Comparison of ENCODE assay signal across 1 cellular context in the genomic region with DNA sequence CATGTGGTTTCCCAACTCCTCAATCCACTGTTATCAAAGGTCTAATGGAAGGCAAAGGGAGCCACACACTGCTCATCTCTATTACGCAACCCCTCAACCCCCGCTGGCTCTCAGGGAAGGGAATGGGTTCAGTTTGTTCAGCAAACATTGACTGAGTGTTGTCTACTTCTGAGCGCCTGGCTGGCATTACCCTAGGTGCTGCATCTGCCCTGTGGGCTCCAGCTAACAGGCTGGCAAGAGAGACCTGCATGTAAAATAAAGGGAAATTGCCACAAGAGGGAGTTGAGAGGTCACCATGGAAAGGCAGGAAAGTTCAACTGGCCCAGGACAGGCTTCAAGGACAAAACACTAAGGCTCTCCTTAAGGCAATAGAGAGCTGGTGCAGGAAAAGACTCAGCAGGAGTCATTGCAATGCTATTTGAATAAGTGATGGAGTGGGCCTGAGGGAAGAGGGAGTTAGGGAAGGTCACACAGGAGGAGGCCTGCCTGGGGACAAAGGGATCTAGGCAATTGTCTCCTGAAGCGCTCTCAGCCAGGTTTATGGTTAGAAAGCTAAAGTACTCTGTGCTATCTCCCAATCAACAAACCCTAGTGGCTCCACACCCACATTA.
TF ChIP-seq lines count a peak whose summit lies in the region.

No MANE protein-coding gene starts in this region.

TF ChIP-seq in HepG2, 621 proteins besides CTCF, POLR2A, EP300 and RAD21 (continued from another document and continues in another):
- TF ChIP-seq, protein P1, sequence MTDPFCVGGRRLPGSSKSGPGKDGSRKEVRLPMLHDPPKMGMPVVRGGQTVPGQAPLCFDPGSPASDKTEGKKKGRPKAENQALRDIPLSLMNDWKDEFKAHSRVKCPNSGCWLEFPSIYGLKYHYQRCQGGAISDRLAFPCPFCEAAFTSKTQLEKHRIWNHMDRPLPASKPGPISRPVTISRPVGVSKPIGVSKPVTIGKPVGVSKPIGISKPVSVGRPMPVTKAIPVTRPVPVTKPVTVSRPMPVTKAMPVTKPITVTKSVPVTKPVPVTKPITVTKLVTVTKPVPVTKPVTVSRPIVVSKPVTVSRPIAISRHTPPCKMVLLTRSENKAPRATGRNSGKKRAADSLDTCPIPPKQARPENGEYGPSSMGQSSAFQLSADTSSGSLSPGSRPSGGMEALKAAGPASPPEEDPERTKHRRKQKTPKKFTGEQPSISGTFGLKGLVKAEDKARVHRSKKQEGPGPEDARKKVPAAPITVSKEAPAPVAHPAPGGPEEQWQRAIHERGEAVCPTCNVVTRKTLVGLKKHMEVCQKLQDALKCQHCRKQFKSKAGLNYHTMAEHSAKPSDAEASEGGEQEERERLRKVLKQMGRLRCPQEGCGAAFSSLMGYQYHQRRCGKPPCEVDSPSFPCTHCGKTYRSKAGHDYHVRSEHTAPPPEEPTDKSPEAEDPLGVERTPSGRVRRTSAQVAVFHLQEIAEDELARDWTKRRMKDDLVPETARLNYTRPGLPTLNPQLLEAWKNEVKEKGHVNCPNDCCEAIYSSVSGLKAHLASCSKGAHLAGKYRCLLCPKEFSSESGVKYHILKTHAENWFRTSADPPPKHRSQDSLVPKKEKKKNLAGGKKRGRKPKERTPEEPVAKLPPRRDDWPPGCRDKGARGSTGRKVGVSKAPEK (CRISPR knock-in tag; IDR thresholded peaks at IDR 0.05; ENCODE audit: borderline replicate concordance): no peak
- peak; percentile 51; the same call in 1 of the 2 replicates for TF ChIP-seq ZMYM4 (CRISPR knock-in tag; IDR thresholded peaks at IDR 0.05)
- peak; percentile 47; the same call in 1 of the 2 replicates for TF ChIP-seq STAG1 (CRISPR knock-in tag; IDR thresholded peaks at IDR 0.05)
- 0 out of 2 replicates have a peak, but pooled peaks have one; percentile 52 for TF ChIP-seq FOXJ3 (CRISPR knock-in tag; IDR thresholded peaks at IDR 0.05; ENCODE audit: borderline replicate concordance)
- TF ChIP-seq ZNF619 (CRISPR knock-in tag; IDR thresholded peaks at IDR 0.05): no peak
- TF ChIP-seq SP4 (CRISPR knock-in tag; IDR thresholded peaks at IDR 0.05): no peak
- no peak for TF ChIP-seq CHD4 (IDR thresholded peaks at IDR 0.05; ENCODE audit: borderline replicate concordance, low read length)
- TF ChIP-seq YEATS4 (CRISPR knock-in tag; IDR thresholded peaks at IDR 0.05; ENCODE audit: borderline replicate concordance): no peak
- TF ChIP-seq U2AF1 (optimal IDR thresholded peaks at IDR 0.05; ENCODE audit: low read depth, low read length): no peak
- peak; percentile 32; the same call in 1 of the 2 replicates for TF ChIP-seq MAZ (IDR thresholded peaks at IDR 0.05; ENCODE audit: borderline replicate concordance, low read depth, low read length)
- peak; percentile 69 for TF ChIP-seq MAZ (CRISPR knock-in tag; IDR thresholded peaks at IDR 0.05; ENCODE audit: low read depth)
- TF ChIP-seq ZNF124 (CRISPR knock-in tag; IDR thresholded peaks at IDR 0.05): 0 out of 2 replicates have a peak, but pooled peaks have one; percentile 46
- peak; percentile 73; the same call in 1 of the 2 replicates for TF ChIP-seq ZGPAT (CRISPR knock-in tag; IDR thresholded peaks at IDR 0.05)
- peak; percentile 85 for TF ChIP-seq ISL2 (CRISPR knock-in tag; IDR thresholded peaks at IDR 0.05)
- no peak for TF ChIP-seq NFE2 (CRISPR knock-in tag; IDR thresholded peaks at IDR 0.05)
- peak; percentile 29; the same call in 1 of the 2 replicates for TF ChIP-seq SMC3 (IDR thresholded peaks at IDR 0.05; ENCODE audit: low read length)
- no peak for TF ChIP-seq NPAS2 (CRISPR knock-in tag; IDR thresholded peaks at IDR 0.05; ENCODE audit: borderline replicate concordance)
- TF ChIP-seq CENPT (CRISPR knock-in tag; IDR thresholded peaks at IDR 0.05; ENCODE audit: low read depth): no peak
- no peak for TF ChIP-seq ZNF460 (CRISPR knock-in tag; IDR thresholded peaks at IDR 0.05; ENCODE audit: borderline replicate concordance)
- TF ChIP-seq ZNF598 (CRISPR knock-in tag; IDR thresholded peaks at IDR 0.05; ENCODE audit: borderline replicate concordance): no peak
- no peak for TF ChIP-seq ZNF496 (CRISPR knock-in tag; IDR thresholded peaks at IDR 0.05; ENCODE audit: insufficient replicate concordance)
- no peak for TF ChIP-seq ZNF782 (CRISPR knock-in tag; IDR thresholded peaks at IDR 0.05; ENCODE audit: borderline replicate concordance)
- TF ChIP-seq ZBTB49 (CRISPR knock-in tag; IDR thresholded peaks at IDR 0.05; ENCODE audit: borderline replicate concordance): no peak
- TF ChIP-seq XBP1 (CRISPR knock-in tag; IDR thresholded peaks at IDR 0.05): no peak
- TF ChIP-seq NR1H2 (CRISPR knock-in tag; IDR thresholded peaks at IDR 0.05; ENCODE audit: borderline replicate concordance, low read depth): no peak
- TF ChIP-seq, protein P2, sequence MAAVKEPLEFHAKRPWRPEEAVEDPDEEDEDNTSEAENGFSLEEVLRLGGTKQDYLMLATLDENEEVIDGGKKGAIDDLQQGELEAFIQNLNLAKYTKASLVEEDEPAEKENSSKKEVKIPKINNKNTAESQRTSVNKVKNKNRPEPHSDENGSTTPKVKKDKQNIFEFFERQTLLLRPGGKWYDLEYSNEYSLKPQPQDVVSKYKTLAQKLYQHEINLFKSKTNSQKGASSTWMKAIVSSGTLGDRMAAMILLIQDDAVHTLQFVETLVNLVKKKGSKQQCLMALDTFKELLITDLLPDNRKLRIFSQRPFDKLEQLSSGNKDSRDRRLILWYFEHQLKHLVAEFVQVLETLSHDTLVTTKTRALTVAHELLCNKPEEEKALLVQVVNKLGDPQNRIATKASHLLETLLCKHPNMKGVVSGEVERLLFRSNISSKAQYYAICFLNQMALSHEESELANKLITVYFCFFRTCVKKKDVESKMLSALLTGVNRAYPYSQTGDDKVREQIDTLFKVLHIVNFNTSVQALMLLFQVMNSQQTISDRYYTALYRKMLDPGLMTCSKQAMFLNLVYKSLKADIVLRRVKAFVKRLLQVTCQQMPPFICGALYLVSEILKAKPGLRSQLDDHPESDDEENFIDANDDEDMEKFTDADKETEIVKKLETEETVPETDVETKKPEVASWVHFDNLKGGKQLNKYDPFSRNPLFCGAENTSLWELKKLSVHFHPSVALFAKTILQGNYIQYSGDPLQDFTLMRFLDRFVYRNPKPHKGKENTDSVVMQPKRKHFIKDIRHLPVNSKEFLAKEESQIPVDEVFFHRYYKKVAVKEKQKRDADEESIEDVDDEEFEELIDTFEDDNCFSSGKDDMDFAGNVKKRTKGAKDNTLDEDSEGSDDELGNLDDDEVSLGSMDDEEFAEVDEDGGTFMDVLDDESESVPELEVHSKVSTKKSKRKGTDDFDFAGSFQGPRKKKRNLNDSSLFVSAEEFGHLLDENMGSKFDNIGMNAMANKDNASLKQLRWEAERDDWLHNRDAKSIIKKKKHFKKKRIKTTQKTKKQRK (IDR thresholded peaks at IDR 0.05; ENCODE audit: low read length): no peak
- TF ChIP-seq ZNF83 (CRISPR knock-in tag; IDR thresholded peaks at IDR 0.05; ENCODE audit: borderline replicate concordance): no peak
- no peak for TF ChIP-seq FOXK2 (IDR thresholded peaks at IDR 0.05)
- TF ChIP-seq HNF1A (IDR thresholded peaks at IDR 0.05; ENCODE audit: low read depth): no peak
- TF ChIP-seq HNF1A (CRISPR knock-in tag; IDR thresholded peaks at IDR 0.05; ENCODE audit: borderline replicate concordance): peak; percentile 61; the same call in 1 of the 2 replicates
- TF ChIP-seq ZNF138 (CRISPR knock-in tag; IDR thresholded peaks at IDR 0.05; ENCODE audit: low read depth): 0 out of 2 replicates have a peak, but pooled peaks have one; percentile 37
- TF ChIP-seq ZSCAN30 (CRISPR knock-in tag; IDR thresholded peaks at IDR 0.05): no peak
